ENCODE assay signal across 1 cellular context in genomic region chr20:3820048-3820900, GRCh38.
TF ChIP-seq lines count a peak whose summit lies in the region.

AP5S1 (plus strand) TSS chr20:3820547; CDS start chr20:3822118, 1,571 bp downstream.

TF ChIP-seq in HEK293, 187 proteins besides CTCF, POLR2A, EP300 and RAD21 (continued from another document and continues in another):
- no peak for TF ChIP-seq PRDM6 (tag by site-specific recombination; IDR thresholded peaks at IDR 0.05)
- peak; percentile 97 for TF ChIP-seq YY2 (tag by site-specific recombination; IDR thresholded peaks at IDR 0.05)
- 0 out of 2 replicates have a peak, but pooled peaks have one; percentile 45 for TF ChIP-seq FEZF1 (tag by site-specific recombination; IDR thresholded peaks at IDR 0.05)
- TF ChIP-seq ZNF660 (tag by site-specific recombination; IDR thresholded peaks at IDR 0.05) = peak; percentile 79; the same call in 1 of the 2 replicates
- no peak for TF ChIP-seq ZNF558 (tag by site-specific recombination; IDR thresholded peaks at IDR 0.05)
- no peak for TF ChIP-seq ZNF645 (tag by site-specific recombination; IDR thresholded peaks at IDR 0.05)
- no peak for TF ChIP-seq ZFP3 (tag by site-specific recombination; IDR thresholded peaks at IDR 0.05; ENCODE audit: low read depth)
- TF ChIP-seq ZNF426 (tag by site-specific recombination; IDR thresholded peaks at IDR 0.05) = no peak
- 0 out of 2 replicates have a peak, but pooled peaks have one; percentile 44 for TF ChIP-seq ZNF501 (tag by site-specific recombination; IDR thresholded peaks at IDR 0.05)
- peak; percentile 44; the same call in 1 of the 2 replicates for TF ChIP-seq ZNF391 (tag by site-specific recombination; IDR thresholded peaks at IDR 0.05; ENCODE audit: borderline replicate concordance, low read depth)
- TF ChIP-seq ZNF747 (tag by site-specific recombination; IDR thresholded peaks at IDR 0.05) = no peak
- peak; percentile 40; the same call in 1 of the 2 replicates for TF ChIP-seq ZNF394 (tag by site-specific recombination; IDR thresholded peaks at IDR 0.05; ENCODE audit: borderline replicate concordance)
- no peak for TF ChIP-seq TCF7L2 (IDR thresholded peaks at IDR 0.05; ENCODE audit: borderline replicate concordance, low read depth, low read length)
- peak; percentile 98 for TF ChIP-seq ATF2 (tag by site-specific recombination; IDR thresholded peaks at IDR 0.05; ENCODE audit: low read depth)
- TF ChIP-seq ZNF423 (tag by site-specific recombination; IDR thresholded peaks at IDR 0.05) = no peak
- no peak for TF ChIP-seq PRDM1 (tag by site-specific recombination; IDR thresholded peaks at IDR 0.05)
- no peak for TF ChIP-seq ZNF133 (tag by site-specific recombination; IDR thresholded peaks at IDR 0.05)
- no peak for TF ChIP-seq ZNF148 (tag by site-specific recombination; IDR thresholded peaks at IDR 0.05; ENCODE audit: borderline replicate concordance)
- TF ChIP-seq ZNF404 (tag by site-specific recombination; IDR thresholded peaks at IDR 0.05) = no peak
- TF ChIP-seq EGR2 (tag by site-specific recombination; IDR thresholded peaks at IDR 0.05; ENCODE audit: low read depth) = peak; percentile 41; the same call in 1 of the 2 replicates
- TF ChIP-seq ZFP41 (tag by site-specific recombination; IDR thresholded peaks at IDR 0.05; ENCODE audit: borderline replicate concordance) = no peak
- TF ChIP-seq ZNF2 (tag by site-specific recombination; IDR thresholded peaks at IDR 0.05) = peak; percentile 90
- TF ChIP-seq REPIN1 (tag by site-specific recombination; IDR thresholded peaks at IDR 0.05; ENCODE audit: low read depth) = peak; percentile 88; the same call in 1 of the 2 replicates
- 0 out of 2 replicates have a peak, but pooled peaks have one; percentile 32 for TF ChIP-seq SCRT2 (tag by site-specific recombination; IDR thresholded peaks at IDR 0.05)
- TF ChIP-seq AEBP2 (tag by site-specific recombination; IDR thresholded peaks at IDR 0.05; ENCODE audit: borderline replicate concordance) = no peak
- TF ChIP-seq REST (tag by site-specific recombination; IDR thresholded peaks at IDR 0.05) = peak; percentile 27
- TF ChIP-seq ZNF146 (tag by site-specific recombination; IDR thresholded peaks at IDR 0.05) = no peak
- 0 out of 2 replicates have a peak, but pooled peaks have one; percentile 15 for TF ChIP-seq TSHZ1 (tag by site-specific recombination; IDR thresholded peaks at IDR 0.05; ENCODE audit: borderline replicate concordance)
- TF ChIP-seq ZNF221 (tag by site-specific recombination; IDR thresholded peaks at IDR 0.05; ENCODE audit: borderline replicate concordance) = no peak
- no peak for TF ChIP-seq ZNF488 (tag by site-specific recombination; IDR thresholded peaks at IDR 0.05)
- TF ChIP-seq ZBTB26 (tag by site-specific recombination; optimal IDR thresholded peaks at IDR 0.05) = peak; percentile 97
- peak; percentile 83; the same call in 1 of the 2 replicates for TF ChIP-seq ZNF324 (tag by site-specific recombination; IDR thresholded peaks at IDR 0.05)
- 0 out of 2 replicates have a peak, but pooled peaks have one; percentile 17 for TF ChIP-seq HIC1 (tag by site-specific recombination; IDR thresholded peaks at IDR 0.05)
- TF ChIP-seq ZNF629 (tag by site-specific recombination; IDR thresholded peaks at IDR 0.05) = peak; percentile 99
- no peak for TF ChIP-seq GFI1B (tag by site-specific recombination; IDR thresholded peaks at IDR 0.05)
- TF ChIP-seq MYNN (tag by site-specific recombination; IDR thresholded peaks at IDR 0.05; ENCODE audit: borderline replicate concordance) = no peak
- TF ChIP-seq SP7 (tag by site-specific recombination; IDR thresholded peaks at IDR 0.05) = peak; percentile 84
- TF ChIP-seq ZNF76 (tag by site-specific recombination; IDR thresholded peaks at IDR 0.05; ENCODE audit: borderline replicate concordance, low read depth) = peak; percentile 97
- no peak; the same call in 1 of the 2 replicates for TF ChIP-seq ZNF341 (tag by site-specific recombination; IDR thresholded peaks at IDR 0.05; ENCODE audit: low read depth)
